Comparison of ENCODE assay signal across 14 cellular contexts in genomic region chr22:44098021-44098739, GRCh38.
A peak's percentile ranks its signal among the peaks of the same experiment; 100 is the strongest.
DNase-seq lines count a peak whose midpoint lies in the region; ATAC-seq and TF ChIP-seq lines count a peak whose summit lies in the region.
"Had no signal": no experiment of that assay in that cellular context is flagged by ENCODE, and none has a peak within 500 bp of the region (broad histone marks: within the 10 kb centered on the region; RNA-seq: fewer than 3 reads in every experiment).

No MANE protein-coding gene starts in this region.

- no peak for TF ChIP-seq POLR2A in testis (IDR thresholded peaks at IDR 0.05)

- H3K4me3 Mint-ChIP-seq in dendritic cell treated with granulocyte-macrophage colony-stimulating factor and Interleukin-4, amounts not matched to agents 40 ng/mL and 50 ng/mL, for 4 days, result no peak overlapping the region

- no peaks in the 10 kb centered on the region for H3K27me3 Mint-ChIP-seq in dendritic cell treated with granulocyte-macrophage colony-stimulating factor and Interleukin-4, amounts not matched to agents 40 ng/mL and 50 ng/mL, for 4 days

- TF ChIP-seq CTCF in right atrium auricular region (IDR thresholded peaks at IDR 0.05) (no peak), testis (IDR thresholded peaks at IDR 0.05) (no peak)

- H3K27ac ChIP-seq in right atrium auricular region, result no peak overlapping the region
- H3K27ac ChIP-seq in neuronal stem cell (replicated peaks; ENCODE audit: low read length), result no peak overlapping the region
- H3K27ac ChIP-seq in testis, result no peak overlapping the region
- H3K27ac ChIP-seq: SJCRH30 had no signal

- H2AFZ ChIP-seq in neuronal stem cell (ENCODE audit: low read length), result no peak overlapping the region

- ATAC-seq in left cardiac atrium (no peak), HG02798 (IDR thresholded peaks at IDR 0.05; ENCODE audit: poor library complexity, unreplicated experiment) (no peak)

- intact Hi-C loops in left cardiac atrium (cut with DNase I), result no loop called here
- intact Hi-C loops in dendritic cell treated with granulocyte-macrophage colony-stimulating factor and Interleukin-4, amounts not matched to agents 40 ng/mL and 50 ng/mL, for 4 days (cut with micrococcal nuclease), result no loop called here
- intact Hi-C loops in testis (cut with DNase I; ENCODE audit: low total_unique reads), result no loop called here

- no peaks in the 10 kb centered on the region for H3K9me3 Mint-ChIP-seq in dendritic cell treated with granulocyte-macrophage colony-stimulating factor and Interleukin-4, amounts not matched to agents 40 ng/mL and 50 ng/mL, for 4 days

- H3K4me1 ChIP-seq in right atrium auricular region (no peaks in the 10 kb centered on the region), neuronal stem cell (ENCODE audit: control insufficient read depth in 2 of 2, insufficient read depth in 1 of 2, low read depth in 1 of 2, low read length in 2 of 2) (no peaks in the 10 kb centered on the region), testis (no peaks in the 10 kb centered on the region)
- H3K4me1 ChIP-seq: Caco-2, SJCRH30 had no signal

- peaks cover 2% of the 10 kb centered on the region for H3K79me1 ChIP-seq in neuronal stem cell (ENCODE audit: low read depth, low read length)

- H3K4me1 Mint-ChIP-seq in dendritic cell treated with granulocyte-macrophage colony-stimulating factor and Interleukin-4, amounts not matched to agents 40 ng/mL and 50 ng/mL, for 4 days (ENCODE audit: low read depth), result peaks cover 11% of the 10 kb centered on the region

- H3K4me2 ChIP-seq in neuronal stem cell (ENCODE audit: insufficient read depth, low read length, poor library complexity, severe bottlenecking), result no peak overlapping the region

- H2BK12ac ChIP-seq in neuronal stem cell (ENCODE audit: low read length), result peak overlapping the region; percentile 85

- H2BK120ac ChIP-seq in neuronal stem cell (ENCODE audit: low read depth, low read length), result no peak overlapping the region

- H3K4me3 ChIP-seq in right atrium auricular region (no peak overlapping the region), neuronal stem cell (ENCODE audit: low read length in 2 of 2) (no peak overlapping the region), testis (no peak overlapping the region)
- H3K4me3 ChIP-seq: SJCRH30 had no signal

- H3K4ac ChIP-seq in neuronal stem cell (ENCODE audit: low read length), result no peak overlapping the region

- H2AK5ac ChIP-seq in neuronal stem cell (ENCODE audit: low read depth, low read length), result peak overlapping the region; percentile 24

- peak overlapping the region; percentile 43 for H3K14ac ChIP-seq in neuronal stem cell (ENCODE audit: low read length)

- H3K36me3 ChIP-seq in right atrium auricular region (peaks cover 45% of the 10 kb centered on the region), neuronal stem cell (replicated peaks in 1 of 2; ENCODE audit: control insufficient read depth in 2 of 2, insufficient read depth in 2 of 2, low read length in 2 of 2) (no peaks in the 10 kb centered on the region), testis (ENCODE audit: low read depth, missing control alignments) (no peaks in the 10 kb centered on the region)
- H3K36me3 ChIP-seq: SJCRH30 had no signal

- no peak overlapping the region for H2BK15ac ChIP-seq in neuronal stem cell (ENCODE audit: low read length)

- peak overlapping the region; percentile 14 for H3K27ac Mint-ChIP-seq in dendritic cell treated with granulocyte-macrophage colony-stimulating factor and Interleukin-4, amounts not matched to agents 40 ng/mL and 50 ng/mL, for 4 days

- no peak overlapping the region for H4K91ac ChIP-seq in neuronal stem cell (ENCODE audit: low read depth, low read length, poor library complexity)

- peaks cover 97% of the 10 kb centered on the region for H3K36me3 Mint-ChIP-seq in dendritic cell treated with granulocyte-macrophage colony-stimulating factor and Interleukin-4, amounts not matched to agents 40 ng/mL and 50 ng/mL, for 4 days (ENCODE audit: low read depth)

- H3K27me3 ChIP-seq in right atrium auricular region (no peaks in the 10 kb centered on the region), neuronal stem cell (ENCODE audit: control insufficient read depth in 3 of 3, insufficient read depth in 3 of 3, low read depth in 1 of 3, low read length in 3 of 3) (peaks cover 0 to 4% (median 0%) of the 10 kb centered on the region in 3 experiments), testis (no peaks in the 10 kb centered on the region)
- H3K27me3 ChIP-seq: SJCRH30 had no signal

- WGBS in neuronal stem cell (ENCODE audit: extremely low coverage in 2 of 2, insufficient read length in 2 of 2, insufficient replicate concordance in 1 of 2), 2 donors, result no CpG with 5 or more reads among the region's 17 CpGs
- WGBS in testis, 2 donors, result 76 to 82% methylated on average over 15 to 17 of the region's 17 CpGs

- no peak overlapping the region for H2BK5ac ChIP-seq in neuronal stem cell (ENCODE audit: low read length)

- no peak overlapping the region for H3K9ac ChIP-seq in neuronal stem cell (ENCODE audit: low read depth, low read length, poor library complexity)

- H3K9me3 ChIP-seq in right atrium auricular region (no peaks in the 10 kb centered on the region), neuronal stem cell (replicated peaks in 1 of 2; ENCODE audit: control insufficient read depth in 2 of 2, insufficient read depth in 1 of 2, low read depth in 1 of 2, low read length in 2 of 2) (no peaks in the 10 kb centered on the region), testis (no peaks in the 10 kb centered on the region)
- H3K9me3 ChIP-seq: Caco-2, SJCRH30 had no signal

- peak overlapping the region; percentile 71 for H3K23ac ChIP-seq in neuronal stem cell (ENCODE audit: low read depth, low read length, poor library complexity)

- H4K8ac ChIP-seq in neuronal stem cell (ENCODE audit: low read depth, low read length), result no peak overlapping the region

- peak overlapping the region; percentile 31 for H3K18ac ChIP-seq in neuronal stem cell (ENCODE audit: low read length)

- DNase-seq in left cardiac atrium (peak; percentile 15), right atrium auricular region (ENCODE audit: low spot score) (no peak), neuronal stem cell (ENCODE audit: low spot score) (no peak), NCI-H146 treated with DMSO at 0.1 percent for 48 hours (lab: John Stamatoyannopoulos, UW; ENCODE audit: unreplicated experiment) (no peak), NCI-H2081 (lab: John Stamatoyannopoulos, UW) (no peak), testis (no peak)
- DNase-seq: Caco-2, KBM-7, NCI-H1048, NCI-H1694, NCI-H446 treated with DMSO at 0.1 percent for 48 hours, SJCRH30 had no signal
